Comparison of ENCODE assay signal across 11 cellular contexts in genomic region chr18:35024965-35025364, GRCh38. TPM values are rescaled to one million over a fixed set of nuclear protein-coding genes. Genes with fewer than 3 reads are reported as not detected.
A peak's percentile ranks its signal among the peaks of the same experiment; 100 is the strongest.
DNase-seq lines count a peak whose midpoint lies in the region; ATAC-seq and TF ChIP-seq lines count a peak whose summit lies in the region.
"Had no signal": no experiment of that assay in that cellular context is flagged by ENCODE, and none has a peak within 500 bp of the region (broad histone marks: within the 10 kb centered on the region; RNA-seq: fewer than 3 reads in every experiment).

No MANE protein-coding gene starts in this region.

- H3K4me1 ChIP-seq in hepatocyte (ENCODE audit: insufficient read depth), result peaks cover 14% of the 10 kb centered on the region
- H3K4me1 ChIP-seq: Caco-2 had no signal

- TF ChIP-seq CTCF in astrocyte of the spinal cord (IDR thresholded peaks at IDR 0.05; ENCODE audit: low read depth, low read length) (no peak), hepatocyte (IDR thresholded peaks at IDR 0.05; ENCODE audit: poor library complexity) (no peak)

- H3K4me2 ChIP-seq in hepatocyte, result peak overlapping the region; percentile 19

- intact Hi-C loops in sciatic nerve (cut with DNase I), result no loop called here

- ATAC-seq in sciatic nerve, result peak; percentile 96
- ATAC-seq in HG03108 (IDR thresholded peaks at IDR 0.05; ENCODE audit: unreplicated experiment), result no peak

- no peaks in the 10 kb centered on the region for H3K79me2 ChIP-seq in hepatocyte

- no peaks in the 10 kb centered on the region for H3K27me3 ChIP-seq in hepatocyte
- 0 out of 2 replicates have a peak, but pooled peaks cover 3% of the 10 kb centered on the region for H3K27me3 ChIP-seq in MG63

- H3K9me2 ChIP-seq in hepatocyte (replicated peaks; ENCODE audit: insufficient read depth), result no peaks in the 10 kb centered on the region

- no peaks in the 10 kb centered on the region for H4K20me1 ChIP-seq in hepatocyte (ENCODE audit: insufficient read depth, poor library complexity, severe bottlenecking)

- 40% methylated on average over 1 of the region's 1 CpG for WGBS in hepatocyte (ENCODE audit: low lambda C conversion rate, missing lambda C conversion rate)

- H3K9me3 ChIP-seq in hepatocyte (ENCODE audit: low read depth), result no peaks in the 10 kb centered on the region
- H3K9me3 ChIP-seq in MG63, result no peaks in the 10 kb centered on the region
- H3K9me3 ChIP-seq: Caco-2 had no signal

- peak overlapping the region; percentile 15 for H3K27ac ChIP-seq in hepatocyte

- H3K4me3 ChIP-seq in astrocyte of the spinal cord (ENCODE audit: low read depth, low read length) (no peak overlapping the region), hepatocyte (no peak overlapping the region), MG63 (no peak overlapping the region)

- DNase-seq in DMS53 treated with DMSO at 0.1 percent for 48 hours (lab: John Stamatoyannopoulos, UW; ENCODE audit: unreplicated experiment) (peak; percentile 43), astrocyte of the spinal cord (ENCODE audit: low read depth, low spot score) (peak; percentile 69), hepatocyte (ENCODE audit: low spot score) (peak; percentile 66), sciatic nerve (ENCODE audit: low spot score) (peak; percentile 82), superior temporal gyrus (ENCODE audit: extremely low spot score) (no peak), SKM-1 (lab: John Stamatoyannopoulos, UW; ENCODE audit: unreplicated experiment) (no peak), MG63 (no peak)
- DNase-seq: NCI-H1105; stimulated activated CD4-positive, alpha-beta T cell treated with anti-CD3 and anti-CD28 coated beads, Interleukin-15, amount 100 ng/mL, for 24 hours had no signal

- in situ Hi-C loops in astrocyte of the spinal cord (cut with HindIII; ENCODE audit: low sequenced_read_pairs), result no loop called here

- no peak overlapping the region for H2AFZ ChIP-seq in hepatocyte

- no peaks in the 10 kb centered on the region for H3K36me3 ChIP-seq in hepatocyte (replicated peaks; ENCODE audit: insufficient read depth, low read depth)
- H3K36me3 ChIP-seq in MG63, result no peaks in the 10 kb centered on the region

RNA-seq across cellular contexts. Expression of gene MAPRE2, which starts 16.2 kb away (rescaled TPM):
- 27.6 and 28.2 TPM in 2 replicates for total RNA-seq in hepatocyte
- 19.1 and 21.1 TPM in 2 replicates for polyA plus RNA-seq in hepatocyte
- 51.8 TPM for total RNA-seq in sciatic nerve
- 5.9 and 7.5 TPM in 2 replicates for total RNA-seq in MG63 (2014; rRNA removed; shearing (Covaris generic); ENCODE audit: low replicate concordance)

Comparison
In these comparisons a context has a peak if more than half of its experiments do, and no peak if none do; other contexts are left out.
1. DNase-seq: peak in DMS53 treated with DMSO at 0.1 percent for 48 hours (single experiment), astrocyte of the spinal cord (single experiment), hepatocyte (single experiment) and sciatic nerve (single experiment); none in superior temporal gyrus (single experiment), SKM-1 (single experiment) and MG63 (single experiment).